ENCODE assay signal across 22 cellular contexts in the genomic region with DNA sequence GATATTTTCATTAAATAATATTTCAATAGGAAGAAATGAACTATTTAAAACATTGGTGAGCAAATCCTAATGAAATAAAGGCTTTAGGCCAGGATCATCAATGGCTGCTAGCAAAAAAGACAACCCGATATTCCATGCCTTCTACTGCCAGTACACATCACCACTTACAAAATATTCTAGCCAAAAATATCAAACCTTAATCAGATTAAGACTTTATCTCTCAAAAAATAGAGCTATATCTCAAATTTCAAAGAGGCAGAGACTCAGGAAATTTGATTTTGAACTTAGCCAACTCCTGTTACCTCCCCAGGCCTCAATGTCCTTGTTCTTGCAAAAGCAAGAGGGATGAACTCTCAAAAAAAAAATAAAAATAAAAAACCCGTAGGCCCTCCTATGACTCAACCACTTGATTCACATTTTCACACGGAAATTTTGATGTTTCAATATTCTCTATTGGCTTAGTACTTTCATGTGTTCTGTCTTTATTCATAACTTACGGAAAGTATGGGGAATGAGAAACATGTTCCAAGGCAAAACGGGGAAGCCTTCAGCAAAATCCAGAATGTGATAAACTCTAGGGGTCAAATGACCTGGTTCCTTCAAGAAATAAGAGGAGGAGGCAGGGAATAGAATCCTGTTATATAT.
DNase-seq lines count a peak whose midpoint lies in the region; ATAC-seq and TF ChIP-seq lines count a peak whose summit lies in the region.
"Had no signal": no experiment of that assay in that cellular context is flagged by ENCODE, and none has a peak within 500 bp of the region (broad histone marks: within the 10 kb centered on the region; RNA-seq: fewer than 3 reads in every experiment).

No MANE protein-coding gene starts in this region.

- no peak overlapping the region for H2AFZ ChIP-seq in mammary epithelial cell (ENCODE audit: low read depth, low read length)

- H3K27ac Mint-ChIP-seq in MCF 10A (ENCODE audit: low read depth, unreplicated experiment) = peak overlapping the region; percentile 93
- peak overlapping the region; percentile 49 for H3K27ac Mint-ChIP-seq in activated naive CD8-positive, alpha-beta T cell treated with anti-CD3 and anti-CD28 coated beads for 36 hours
- H3K27ac Mint-ChIP-seq: CD4-positive, alpha-beta T cell had no signal

- 69% methylated on average over 5 of the region's 5 CpGs for WGBS in mammary epithelial cell (ENCODE audit: low coverage, missing lambda C conversion rate)

- H3K9me3 ChIP-seq in mammary epithelial cell (replicated peaks; ENCODE audit: insufficient read depth, low read length) = no peaks in the 10 kb centered on the region
- H3K9me3 ChIP-seq in tibial artery = no peaks in the 10 kb centered on the region
- H3K9me3 ChIP-seq: transverse colon had no signal

- no peaks in the 10 kb centered on the region for H3K36me3 Mint-ChIP-seq in MCF 10A (ENCODE audit: insufficient read depth, unreplicated experiment)
- H3K36me3 Mint-ChIP-seq in activated naive CD8-positive, alpha-beta T cell treated with anti-CD3 and anti-CD28 coated beads for 36 hours = no peaks in the 10 kb centered on the region

- ATAC-seq in HG02938 (IDR thresholded peaks at IDR 0.05; ENCODE audit: unreplicated experiment) = no peak
- ATAC-seq: GM12878 had no signal

- H3K27me3 Mint-ChIP-seq in MCF 10A (ENCODE audit: insufficient read depth, unreplicated experiment) = no peaks in the 10 kb centered on the region
- H3K27me3 Mint-ChIP-seq in activated naive CD8-positive, alpha-beta T cell treated with anti-CD3 and anti-CD28 coated beads for 36 hours = no peaks in the 10 kb centered on the region
- H3K27me3 Mint-ChIP-seq: CD4-positive, alpha-beta T cell had no signal

- H3K79me2 ChIP-seq in mammary epithelial cell (ENCODE audit: insufficient read depth, low read length) = no peaks in the 10 kb centered on the region

- TF ChIP-seq CTCF in MCF 10A (IDR thresholded peaks at IDR 0.05; ENCODE audit: unreplicated experiment) (no peak), mammary epithelial cell (conservative IDR thresholded peaks at IDR 0.05 in 1 of 2, IDR thresholded peaks at IDR 0.05 in 1 of 2; ENCODE audit: extremely low read depth in 1 of 2, insufficient read depth in 1 of 2, low read depth in 1 of 2, low read length in 2 of 2) (no peak), fibroblast of the aortic adventitia (IDR thresholded peaks at IDR 0.05; ENCODE audit: insufficient read depth, low read length) (no peak), tibial artery (IDR thresholded peaks at IDR 0.05) (no peak)

- POLR2A ChIA-PET in MCF 10A (lab: Yijun Ruan, JAX) = interaction anchor here (0.7 to 0.8 kb wide), 2 partner anchors 17 to 31 kb away, joined by 3 to 4 read pairs; no protein-coding TSS in a partner anchor

- H3K27me3 ChIP-seq in mammary epithelial cell (ENCODE audit: insufficient read depth, low read length) (no peaks in the 10 kb centered on the region), tibial artery (no peaks in the 10 kb centered on the region)
- H3K27me3 ChIP-seq: transverse colon had no signal

- H3K4me1 ChIP-seq in mammary epithelial cell (ENCODE audit: insufficient read depth, low read length) (peaks cover 40% of the 10 kb centered on the region), tibial artery (peaks cover 0 to 41% (median 22%) of the 10 kb centered on the region in 4 donors)

- H3K4me1 Mint-ChIP-seq in MCF 10A (ENCODE audit: insufficient read depth, unreplicated experiment) = peaks cover 38% of the 10 kb centered on the region
- H3K4me1 Mint-ChIP-seq in activated naive CD8-positive, alpha-beta T cell treated with anti-CD3 and anti-CD28 coated beads for 36 hours = peaks cover 25% of the 10 kb centered on the region

- no peak overlapping the region for H3K9ac ChIP-seq in mammary epithelial cell (ENCODE audit: insufficient read depth, low read length)

- intact Hi-C loops in MCF 10A (cut with micrococcal nuclease) (no loop called here), mammary epithelial cell (cut with micrococcal nuclease) (no loop called here), tibial artery (cut with DNase I; ENCODE audit: low total_unique reads) (no loop called here)

- H3K9me3 Mint-ChIP-seq in MCF 10A (ENCODE audit: unreplicated experiment) = no peaks in the 10 kb centered on the region
- peaks cover 1% of the 10 kb centered on the region for H3K9me3 Mint-ChIP-seq in activated naive CD8-positive, alpha-beta T cell treated with anti-CD3 and anti-CD28 coated beads for 36 hours
- H3K9me3 Mint-ChIP-seq: CD4-positive, alpha-beta T cell; HFFc6 had no signal

- peak; percentile 44 for DNase-seq in MCF 10A (ENCODE audit: unreplicated experiment)
- no peak for DNase-seq in mammary epithelial cell
- DNase-seq in activated naive CD8-positive, alpha-beta T cell treated with anti-CD3 and anti-CD28 coated beads for 36 hours = no peak
- DNase-seq in fibroblast of the aortic adventitia (ENCODE audit: low read depth) = peak; percentile 20
- no peak for DNase-seq in tibial artery
- DNase-seq in OCI-M1 (lab: John Stamatoyannopoulos, UW) = no peak
- DNase-seq in NK-92 (lab: John Stamatoyannopoulos, UW; ENCODE audit: unreplicated experiment) = no peak
- DNase-seq: activated CD4-positive, alpha-beta T cell treated with anti-CD3 and anti-CD28 coated beads for 1 hour; CD4-positive, alpha-beta T cell; DMS79 treated with DMSO at 0.1 percent for 48 hours; glutamatergic neuron; HFFc6; NCI-H1694 treated with DMSO at 0.1 percent for 48 hours; NCI-H69; SHP77; small intestine; stimulated activated CD4-positive, alpha-beta T cell treated with anti-CD3 and anti-CD28 coated beads, Interleukin-2, amount 100 ng/mL, for 48 hours; stimulated activated naive CD4-positive, alpha-beta T cell treated with Interleukin-2 at 50 U/mL for 16 hours; transverse colon had no signal

- H4K20me1 ChIP-seq in mammary epithelial cell (ENCODE audit: insufficient read depth, low read length) = no peaks in the 10 kb centered on the region

- no peak overlapping the region for H3K4me3 ChIP-seq in mammary epithelial cell (replicated peaks in 1 of 3; ENCODE audit: insufficient read depth in 1 of 3, low read depth in 2 of 3, low read length in 3 of 3)
- no peak overlapping the region for H3K4me3 ChIP-seq in fibroblast of the aortic adventitia (ENCODE audit: low read depth, low read length)
- no peak overlapping the region for H3K4me3 ChIP-seq in tibial artery
- H3K4me3 ChIP-seq: coronary artery, GM12878, transverse colon had no signal

- no peak overlapping the region for H3K4me2 ChIP-seq in mammary epithelial cell (ENCODE audit: insufficient read depth, low read depth, low read length)

- CTCF ChIA-PET in MCF 10A (lab: Yijun Ruan, JAX) = interaction anchor here (0.7 kb wide), 1 partner anchor 278 kb away, joined by 3 read pairs; no protein-coding TSS in a partner anchor
- CTCF ChIA-PET in mammary epithelial cell (lab: Charles Lee; ENCODE audit: low non-redundant PET) = no interaction called here

- H3K27ac ChIP-seq in mammary epithelial cell (ENCODE audit: insufficient read depth, low read depth, low read length) (no peak overlapping the region), tibial artery (peak overlapping the region; percentile 68 to 71)
- H3K27ac ChIP-seq: transverse colon had no signal

- dilution Hi-C loops in mammary epithelial cell (cut with HindIII; ENCODE audit: low sequenced_read_pairs) = no loop called here

- no TSS peak for BruUV-seq in MCF 10A (replicated peaks; lab: Mats Ljungman, UMichigan)
- BruUV-seq in mammary epithelial cell (replicated peaks; lab: Mats Ljungman, UMichigan) = no TSS peak

- in situ Hi-C loops in mammary epithelial cell (cut with MboI; ENCODE audit: low sequenced_read_pairs in 2 of 2) = no loop called here

- no peak overlapping the region for H3K4me3 Mint-ChIP-seq in MCF 10A (ENCODE audit: unreplicated experiment)
- no peak overlapping the region for H3K4me3 Mint-ChIP-seq in activated naive CD8-positive, alpha-beta T cell treated with anti-CD3 and anti-CD28 coated beads for 36 hours
- H3K4me3 Mint-ChIP-seq: CD4-positive, alpha-beta T cell; HFFc6 had no signal

- H3K36me3 ChIP-seq in mammary epithelial cell (ENCODE audit: insufficient read depth, low read length) = no peaks in the 10 kb centered on the region
- no peaks in the 10 kb centered on the region for H3K36me3 ChIP-seq in tibial artery
- H3K36me3 ChIP-seq: transverse colon had no signal

Comparison
In these comparisons a context has a peak if more than half of its experiments do, and no peak if none do; other contexts are left out.
1. DNase-seq: peak in MCF 10A (single experiment) and fibroblast of the aortic adventitia (single experiment); none in mammary epithelial cell (single experiment), activated naive CD8-positive, alpha-beta T cell treated with anti-CD3 and anti-CD28 coated beads for 36 hours (single experiment), tibial artery (0 of 2), OCI-M1 (single experiment) and NK-92 (single experiment).